In the genomic region with DNA sequence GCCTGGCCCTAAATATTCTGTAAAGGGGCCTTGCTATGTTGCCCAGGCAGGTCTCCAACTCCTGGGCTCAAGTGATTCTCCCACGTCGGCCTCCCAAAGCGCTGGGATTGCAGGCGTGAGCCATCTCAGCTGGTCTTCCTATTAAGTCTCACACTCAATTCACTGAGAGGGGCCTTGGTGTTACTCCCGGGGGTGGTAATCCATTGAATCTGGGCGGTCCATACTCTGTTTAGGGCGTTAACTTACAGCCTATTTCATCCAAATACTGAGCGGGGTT, we compare ENCODE assay signal across 8 cellular contexts. TPM values are rescaled to one million over a fixed set of nuclear protein-coding genes. Genes with fewer than 3 reads are reported as not detected.
DNase-seq lines count a peak whose midpoint lies in the region; ATAC-seq and TF ChIP-seq lines count a peak whose summit lies in the region.

No MANE protein-coding gene starts in this region.

- H3K27me3 ChIP-seq in colonic mucosa (no peaks in the 10 kb centered on the region), muscle layer of duodenum (ENCODE audit: low read depth, low read length) (no peaks in the 10 kb centered on the region)

- POLR2A ChIA-PET in AG04449 (lab: Yijun Ruan, JAX), result interaction anchor here (0.5 to 2.8 kb wide), 2 partner anchors 12 to 216 kb away, joined by 3 to 40 read pairs; no protein-coding TSS in a partner anchor

- H3K27ac ChIP-seq in colonic mucosa (peak overlapping the region; percentile 92), muscle layer of duodenum (ENCODE audit: low read length) (peak overlapping the region; percentile 96)

- no peak for ATAC-seq in HG03108 (IDR thresholded peaks at IDR 0.05; ENCODE audit: unreplicated experiment)
- no peak for ATAC-seq in GM19395 (IDR thresholded peaks at IDR 0.05; ENCODE audit: unreplicated experiment)
- no peak for ATAC-seq in GM18868 (IDR thresholded peaks at IDR 0.05; ENCODE audit: unreplicated experiment)

- H3K9me3 ChIP-seq in colonic mucosa (no peaks in the 10 kb centered on the region), muscle layer of duodenum (ENCODE audit: control insufficient read depth in 1 of 2, low read length in 2 of 2) (no peaks in the 10 kb centered on the region)

- DNase-seq in AG04449 (ENCODE audit: low read depth, low spot score), result no peak
- DNase-seq in LNCaP clone FGC (ENCODE audit: low read depth), result no peak
- DNase-seq in colonic mucosa, result no peak
- DNase-seq in stimulated activated CD4-positive, alpha-beta T cell treated with anti-CD3 and anti-CD28 coated beads, Interleukin-2, amount 100 ng/mL, for 48 hours, result no peak

- CTCF ChIA-PET in AG04449 (lab: Yijun Ruan, JAX), result interaction anchor here (2.8 kb wide), 1 partner anchor 169 kb away, joined by 10 read pairs; the partner anchor contains the start of gene POP7

- TF ChIP-seq CTCF in AG04449 (IDR thresholded peaks at IDR 0.05; ENCODE audit: insufficient read depth, low read length, missing control alignments), result no peak
- no peak for TF ChIP-seq CTCF in LNCaP clone FGC (IDR thresholded peaks at IDR 0.05; ENCODE audit: control insufficient read depth, extremely low read depth, insufficient read depth)
- no peak for TF ChIP-seq CTCF in colonic mucosa (IDR thresholded peaks at IDR 0.05)

- H3K36me3 ChIP-seq in colonic mucosa (no peaks in the 10 kb centered on the region), muscle layer of duodenum (ENCODE audit: control insufficient read depth in 1 of 2, insufficient read depth in 2 of 2, low read length in 2 of 2) (peaks cover 9 to 31% of the 10 kb centered on the region in 2 donors)

- peaks cover 17% of the 10 kb centered on the region for H3K4me1 ChIP-seq in colonic mucosa
- H3K4me1 ChIP-seq in muscle layer of duodenum (ENCODE audit: control insufficient read depth in 1 of 2, insufficient read depth in 2 of 2, low read length in 2 of 2), result peaks cover 7 to 41% of the 10 kb centered on the region in 2 donors

- intact Hi-C loops in colonic mucosa (cut with DNase I), result no loop called here

- H3K9ac ChIP-seq in colonic mucosa (ENCODE audit: low read depth in 2 of 2, low read length in 2 of 2), result peak overlapping the region; percentile 94 to 96

- H3K4me3 ChIP-seq in AG04449 (ENCODE audit: low read depth, low read length) (peak overlapping the region; percentile 91), LNCaP clone FGC (ENCODE audit: low read depth, low read length) (peak overlapping the region; percentile 93), colonic mucosa (peak overlapping the region; percentile 66), muscle layer of duodenum (ENCODE audit: low read depth in 1 of 2, low read length in 2 of 2) (peak overlapping the region; percentile 72 to 94)

RNA-seq across cellular contexts. Expression of gene SRRT, which starts 0.7 kb away (rescaled TPM):
- 100 to 1,000 TPM; 114 to 204 TPM for total RNA-seq in colonic mucosa

RNA-seq across cellular contexts. Expression of gene TRIP6, which starts 7.1 kb away (rescaled TPM):
- total RNA-seq in colonic mucosa, result 10 to 100 TPM; 34.8 to 40.2 TPM

RNA-seq across cellular contexts. Expression of gene UFSP1, which starts 15.3 kb away (rescaled TPM):
- total RNA-seq in colonic mucosa, result 1 to 10 TPM; 2.1 to 4.4 TPM

RNA-seq across cellular contexts. Expression of gene ACHE, which starts 21.4 kb away (rescaled TPM):
- 10 to 100 TPM in 1 of 2 donors, 1 to 10 TPM in 1; 5.3 to 11.7 TPM for total RNA-seq in colonic mucosa

RNA-seq across cellular contexts. Expression of gene SLC12A9, which starts 21.7 kb away (rescaled TPM):
- 10 to 100 TPM; 24.1 to 35.9 TPM for total RNA-seq in colonic mucosa
